8 cellular contexts compared by ENCODE assay signal in genomic region chr3:15428539-15428938, GRCh38. TPM values are rescaled to one million over a fixed set of nuclear protein-coding genes. Genes with fewer than 3 reads are reported as not detected.
DNase-seq lines count a peak whose midpoint lies in the region; ATAC-seq and TF ChIP-seq lines count a peak whose summit lies in the region.

No MANE protein-coding gene starts in this region.

- H3K4me1 ChIP-seq in right atrium auricular region (peaks cover 0 to 29% of the 10 kb centered on the region in 2 donors), skeletal muscle satellite cell (ENCODE audit: control insufficient read depth, insufficient read depth, low read length) (peaks cover 12% of the 10 kb centered on the region)

- ATAC-seq in HG03280 (IDR thresholded peaks at IDR 0.05; ENCODE audit: unreplicated experiment): no peak
- ATAC-seq in HG02938 (IDR thresholded peaks at IDR 0.05; ENCODE audit: unreplicated experiment): no peak

- H3K9ac ChIP-seq in skeletal muscle satellite cell (ENCODE audit: low read depth, low read length): peak overlapping the region; percentile 91

- H3K9me3 ChIP-seq in right atrium auricular region (no peaks in the 10 kb centered on the region), skeletal muscle satellite cell (replicated peaks; ENCODE audit: low read length) (no peaks in the 10 kb centered on the region)

- H3K36me3 ChIP-seq in right atrium auricular region (peaks cover 18% of the 10 kb centered on the region), skeletal muscle satellite cell (ENCODE audit: insufficient read depth, low read length) (peaks cover 22% of the 10 kb centered on the region)

- TF ChIP-seq CTCF in right atrium auricular region (IDR thresholded peaks at IDR 0.05): no peak

- H3K27me3 ChIP-seq in right atrium auricular region (no peaks in the 10 kb centered on the region), skeletal muscle satellite cell (ENCODE audit: control insufficient read depth, insufficient read depth, low read length) (no peaks in the 10 kb centered on the region)

- DNase-seq in AML-193 (lab: John Stamatoyannopoulos, UW) (peak; percentile 25 to 37), HT1080 (ENCODE audit: low read depth) (peak; percentile 55), right atrium auricular region (ENCODE audit: low spot score) (no peak), NCI-H526 (lab: John Stamatoyannopoulos, UW) (no peak)
- DNase-seq in activated T-cell treated with anti-CD3 and anti-CD28 coated beads, Interleukin-2, amount 50 U/mL, for 48 hours: peak; percentile 41 to 42

- peak overlapping the region in 1 of 2 donors; percentile 83 for H3K27ac ChIP-seq in right atrium auricular region

- peak overlapping the region; percentile 84 for H3K4me2 ChIP-seq in skeletal muscle satellite cell (ENCODE audit: low read length)

- peak overlapping the region; percentile 87 to 96 for H3K4me3 ChIP-seq in right atrium auricular region
- peak overlapping the region; percentile 97 for H3K4me3 ChIP-seq in skeletal muscle satellite cell (ENCODE audit: low read length)

RNA-seq across cellular contexts. Expression of gene EAF1, which starts 1.1 kb away (rescaled TPM):
- total RNA-seq in HT1080 (2014; rRNA removed; shearing (Covaris generic)): 27.7 and 36.5 TPM in 2 replicates
- 13.3 and 15.5 TPM in 2 replicates for polyA plus RNA-seq in HT1080 (2015; cell fraction: cytosol; rRNA removed)
- polyA plus RNA-seq in HT1080 (2015; cell fraction: nucleus; rRNA removed): 13.0 and 14.9 TPM in 2 replicates
- 10 to 100 TPM in 1 of 2 donors, 1 to 10 TPM in 1; 9.7 to 13.2 TPM for total RNA-seq in right atrium auricular region
- 24.3 and 29.3 TPM in 2 replicates for total RNA-seq in skeletal muscle satellite cell (2012; rRNA removed)

RNA-seq across cellular contexts. Expression of gene METTL6, which starts 1.2 kb away (rescaled TPM):
- total RNA-seq in HT1080 (2014; rRNA removed; shearing (Covaris generic)): 25.3 and 29.2 TPM in 2 replicates
- 24.6 and 25.6 TPM in 2 replicates for polyA plus RNA-seq in HT1080 (2015; cell fraction: cytosol; rRNA removed)
- polyA plus RNA-seq in HT1080 (2015; cell fraction: nucleus; rRNA removed): 19.0 and 19.7 TPM in 2 replicates
- 1 to 10 TPM; 6.3 to 7.8 TPM for total RNA-seq in right atrium auricular region
- total RNA-seq in skeletal muscle satellite cell (2012; rRNA removed): 25.3 and 30.2 TPM in 2 replicates

Comparison
In these comparisons a context has a peak if more than half of its experiments do, and no peak if none do; other contexts are left out.
1. DNase-seq: peak in AML-193 (2 of 2), HT1080 (single experiment) and activated T-cell treated with anti-CD3 and anti-CD28 coated beads, Interleukin-2, amount 50 U/mL, for 48 hours (2 of 2); none in right atrium auricular region (single experiment) and NCI-H526 (0 of 2).